Comparison of ENCODE assay signal across 35 cellular contexts in genomic region chr9:17477816-17478215, GRCh38.
"Had no signal": no experiment of that assay in that cellular context is flagged by ENCODE, and none has a peak within 500 bp of the region (broad histone marks: within the 10 kb centered on the region; RNA-seq: fewer than 3 reads in every experiment).

No MANE protein-coding gene starts in this region.

- H3K9me3 ChIP-seq: MG63 had no signal

- H3K4me3 ChIP-seq: MG63 had no signal

- H3K9ac ChIP-seq: KMS-11 had no signal

- H3K27me3 ChIP-seq: MG63 had no signal

- DNase-seq: Karpas-422, Kasumi-1, KG1, MG63, MM.1S, MV-4-11, NCI-H1048, NCI-H1092, NCI-H1092 treated with DMSO at 0.1 percent for 48 hours, NCI-H1105, NCI-H1105 treated with DMSO at 0.1 percent for 48 hours, NCI-H1417, NCI-H1417 treated with DMSO at 0.1 percent for 48 hours, NCI-H1436, NCI-H1436 treated with DMSO at 0.1 percent for 48 hours, NCI-H146, NCI-H1694, NCI-H1694 treated with DMSO at 0.1 percent for 48 hours, NCI-H187, NCI-H187 treated with DMSO at 0.1 percent for 48 hours, NCI-H1930, NCI-H2029, NCI-H2029 treated with DMSO at 0.1 percent for 48 hours, NCI-H2081, NCI-H2081 treated with DMSO at 0.1 percent for 48 hours, NCI-H2107, NCI-H2171, NCI-H2171 treated with DMSO at 0.1 percent for 48 hours, NCI-H2227 treated with DMSO at 0.1 percent for 48 hours, NCI-H226, NCI-H345, NCI-H446, NCI-H446 treated with DMSO at 0.1 percent for 48 hours, NCI-H510A had no signal

- H3K27ac ChIP-seq: KMS-11 had no signal

- H3K36me3 ChIP-seq: MG63 had no signal
